Comparison of ENCODE assay signal across 20 cellular contexts in the genomic region with DNA sequence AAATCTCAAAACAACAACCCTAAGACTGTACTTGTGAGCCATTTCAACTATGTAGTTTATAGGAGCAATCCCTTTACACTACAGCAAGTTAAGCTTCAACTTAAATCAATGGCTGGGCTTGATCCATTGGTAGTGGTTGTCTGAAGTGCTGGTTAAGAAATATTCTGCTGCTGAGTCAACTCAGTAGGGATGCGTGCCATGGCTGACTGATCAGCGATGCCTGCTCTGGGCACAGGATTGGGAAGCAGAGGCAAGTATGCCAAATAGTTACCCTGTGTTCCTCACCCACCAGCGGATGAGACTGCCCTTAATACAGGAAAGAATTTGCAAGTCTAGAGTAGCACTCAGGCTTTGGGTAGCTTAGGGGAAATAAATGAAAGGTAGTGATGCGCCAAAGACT. TPM values are rescaled to one million over a fixed set of nuclear protein-coding genes. Genes with fewer than 3 reads are reported as not detected.
DNase-seq lines count a peak whose midpoint lies in the region; FAIRE-seq and TF ChIP-seq lines count a peak whose summit lies in the region.
"Had no signal": no experiment of that assay in that cellular context is flagged by ENCODE, and none has a peak within 500 bp of the region (broad histone marks: within the 10 kb centered on the region; RNA-seq: fewer than 3 reads in every experiment).

No MANE protein-coding gene starts in this region.

- H3K9me3 Mint-ChIP-seq in CD14-positive monocyte = no peaks in the 10 kb centered on the region
- H3K9me3 Mint-ChIP-seq: brain had no signal

- peaks cover 13% of the 10 kb centered on the region for H3K4me1 ChIP-seq in keratinocyte (ENCODE audit: control insufficient read depth, extremely low read depth, insufficient read depth, low read length)
- H3K4me1 ChIP-seq in vagina = no peaks in the 10 kb centered on the region
- H3K4me1 ChIP-seq: BLaER1 had no signal

- TF ChIP-seq POLR2A in vagina (IDR thresholded peaks at IDR 0.05) = no peak

- intact Hi-C loops in CD14-positive monocyte (cut with micrococcal nuclease) = no loop called here
- intact Hi-C loops in vagina (cut with DNase I) = no loop called here

- in situ Hi-C loops in astrocyte of the spinal cord (cut with HindIII; ENCODE audit: low sequenced_read_pairs) = no loop called here

- DNase-seq in AG09309 (ENCODE audit: low read depth) (peak; percentile 49), HK-2 (ENCODE audit: unreplicated experiment) (peak; percentile 76), astrocyte of the spinal cord (ENCODE audit: low read depth, low spot score) (peak; percentile 57), keratinocyte (ENCODE audit: low read depth, low spot score) (peak; percentile 15), CD14-positive monocyte (ENCODE audit: low spot score) (no peak), AML-193 (lab: John Stamatoyannopoulos, UW) (no peak), D721Med (ENCODE audit: insufficient read length, low spot score) (no peak), vagina (ENCODE audit: extremely low spot score in 2 of 2) (no peak)
- DNase-seq: activated CD8-positive, alpha-beta T cell treated with anti-CD3 and anti-CD28 coated beads, Interleukin-2, amount 10 ng/mL, durations not matched to agents 7 days and 5 days; activated effector memory CD4-positive, alpha-beta T cell treated with Interleukin-2 at 50 U/mL for 16 hours; DMS79 treated with DMSO at 0.1 percent for 48 hours; effector memory CD4-positive, alpha-beta T cell; head of caudate nucleus; left colon; NCI-H2171; substantia nigra had no signal

- H3K79me2 ChIP-seq in keratinocyte (ENCODE audit: control insufficient read depth, insufficient read depth, low read length) = no peaks in the 10 kb centered on the region

- dilution Hi-C loops in keratinocyte (cut with MboI; ENCODE audit: extremely low pct_ligation_motif_present, low sequenced_read_pairs) = no loop called here

- no peak for TF ChIP-seq CTCF in AG09309 (IDR thresholded peaks at IDR 0.05; ENCODE audit: control insufficient read depth, insufficient read depth, low read depth, low read length, missing control alignments)
- no peak for TF ChIP-seq CTCF in astrocyte of the spinal cord (IDR thresholded peaks at IDR 0.05; ENCODE audit: low read depth, low read length)
- no peak for TF ChIP-seq CTCF in keratinocyte (optimal IDR thresholded peaks at IDR 0.05 in 1 of 3, IDR thresholded peaks at IDR 0.05 in 1 of 3, conservative IDR thresholded peaks at IDR 0.05 in 1 of 3; ENCODE audit: extremely low read depth in 1 of 3, insufficient read depth in 2 of 3, low read length in 3 of 3)
- no peak for TF ChIP-seq CTCF in CD14-positive monocyte (IDR thresholded peaks at IDR 0.05)
- no peak for TF ChIP-seq CTCF in D721Med (IDR thresholded peaks at IDR 0.05; ENCODE audit: insufficient read depth, missing control alignments)
- TF ChIP-seq CTCF in vagina (IDR thresholded peaks at IDR 0.05) = no peak

- no peaks in the 10 kb centered on the region for H3K9me3 ChIP-seq in keratinocyte (ENCODE audit: control insufficient read depth, low read depth, low read length)
- no peaks in the 10 kb centered on the region for H3K9me3 ChIP-seq in vagina
- H3K9me3 ChIP-seq: BLaER1 had no signal

- H3K4me2 ChIP-seq in keratinocyte (ENCODE audit: control insufficient read depth, extremely low read depth, insufficient read depth, low read depth, low read length) = no peak overlapping the region
- H3K4me2 ChIP-seq: BLaER1 had no signal

- H3K27me3 Mint-ChIP-seq in CD14-positive monocyte (ENCODE audit: low read depth in 3 of 3) = peaks cover 0 to 3% (median 0%) of the 10 kb centered on the region in 3 donors
- H3K27me3 Mint-ChIP-seq: progenitor cell of endocrine pancreas had no signal

- no peaks in the 10 kb centered on the region for H4K20me1 ChIP-seq in keratinocyte (ENCODE audit: control insufficient read depth, extremely low read depth, insufficient read depth, low read length)
- H4K20me1 ChIP-seq: BLaER1 had no signal

- H3K4me3 ChIP-seq in AG09309 (ENCODE audit: control insufficient read depth, low read depth, low read length) (no peak overlapping the region), astrocyte of the spinal cord (ENCODE audit: low read depth, low read length) (no peak overlapping the region), keratinocyte (ENCODE audit: control insufficient read depth in 2 of 3, extremely low read depth in 1 of 3, insufficient read depth in 2 of 3, low read depth in 1 of 3, low read length in 3 of 3) (no peak overlapping the region), vagina (no peak overlapping the region)
- H3K4me3 ChIP-seq: BLaER1, GM12878 had no signal

- H3K4me3 Mint-ChIP-seq in CD14-positive monocyte = no peak overlapping the region
- H3K4me3 Mint-ChIP-seq: activated CD8-positive, alpha-beta T cell treated with anti-CD3 and anti-CD28 coated beads, Interleukin-2, amount 10 ng/mL, durations not matched to agents 7 days and 5 days; brain had no signal

- H3K4me1 Mint-ChIP-seq in CD14-positive monocyte = no peaks in the 10 kb centered on the region
- H3K4me1 Mint-ChIP-seq: brain had no signal

- no peaks in the 10 kb centered on the region for H3K9me1 ChIP-seq in keratinocyte (ENCODE audit: control insufficient read depth, extremely low read depth, insufficient read depth, low read length)

- H2AFZ ChIP-seq in keratinocyte (ENCODE audit: control insufficient read depth, low read length) = no peak overlapping the region

- H3K36me3 ChIP-seq in keratinocyte (ENCODE audit: control insufficient read depth in 2 of 2, extremely low read depth in 1 of 2, insufficient read depth in 2 of 2, low read length in 2 of 2) = peaks cover 0 to 2% of the 10 kb centered on the region in 2 experiments
- H3K36me3 ChIP-seq in vagina = peaks cover 0 to 5% of the 10 kb centered on the region in 2 donors

- H3K9ac ChIP-seq in keratinocyte (ENCODE audit: control insufficient read depth, extremely low read depth, insufficient read depth, low read length) = no peak overlapping the region
- H3K9ac ChIP-seq: BLaER1 had no signal

- no peak overlapping the region for H3K27ac Mint-ChIP-seq in CD14-positive monocyte
- H3K27ac Mint-ChIP-seq: activated CD8-positive, alpha-beta T cell treated with anti-CD3 and anti-CD28 coated beads, Interleukin-2, amount 10 ng/mL, durations not matched to agents 7 days and 5 days; brain; progenitor cell of endocrine pancreas had no signal

- peaks cover 25 to 33% of the 10 kb centered on the region in 2 donors for H3K36me3 Mint-ChIP-seq in CD14-positive monocyte
- H3K36me3 Mint-ChIP-seq: brain had no signal

- H3K27ac ChIP-seq in keratinocyte (ENCODE audit: control insufficient read depth, insufficient read depth, low read length) = no peak overlapping the region
- no peak overlapping the region for H3K27ac ChIP-seq in vagina
- H3K27ac ChIP-seq: BLaER1 had no signal

- FAIRE-seq in keratinocyte (lab: Jason Lieb, UNC) (peak; percentile 91), D721Med (lab: Jason Lieb, UNC) (no peak)
- FAIRE-seq: GM12878 had no signal

- H3K27me3 ChIP-seq in keratinocyte (ENCODE audit: control insufficient read depth, extremely low read depth, insufficient read depth, low read length) = no peaks in the 10 kb centered on the region
- no peaks in the 10 kb centered on the region for H3K27me3 ChIP-seq in vagina
- H3K27me3 ChIP-seq: BLaER1 had no signal

RNA-seq across cellular contexts. Expression of a gene that starts 41.5 kb away (rescaled TPM):
- polyA plus RNA-seq in keratinocyte (not detected in 3 replicates), CD14-positive monocyte (not detected)
- not detected for polyA plus RNA-seq in keratinocyte (2011; ENCODE audit: low read depth)
- polyA plus RNA-seq in keratinocyte (2011; cell fraction: cytosol; rRNA removed) = not detected in 2 replicates
- polyA plus RNA-seq in keratinocyte (2011; cell fraction: nucleus; rRNA removed) = not detected in 2 replicates
- 0.07 TPM in 1 of 2 replicates, not detected in the other for polyA plus RNA-seq in keratinocyte (2012; ENCODE audit: low replicate concordance)
- polyA minus RNA-seq in keratinocyte = not detected in 3 replicates
- polyA minus RNA-seq in keratinocyte (2011; cell fraction: cytosol; rRNA and poly(A)+ RNA removed) = not detected
- polyA minus RNA-seq in keratinocyte (2011; cell fraction: nucleus; rRNA and poly(A)+ RNA removed) = not detected in 2 replicates
- total RNA-seq in vagina = not detected
- total RNA-seq: activated CD8-positive, alpha-beta T cell treated with anti-CD3 and anti-CD28 coated beads, Interleukin-2, amount 10 ng/mL, durations not matched to agents 7 days and 5 days; left colon; progenitor cell of endocrine pancreas had no signal

RNA-seq across cellular contexts. Expression of a gene that starts 41.9 kb away (rescaled TPM):
- polyA plus RNA-seq in keratinocyte = 51.5 to 71.8 TPM (median 52.1 TPM) in 3 replicates
- 52.7 TPM for polyA plus RNA-seq in keratinocyte (2011; ENCODE audit: low read depth)
- 33.6 and 50.0 TPM in 2 replicates for polyA plus RNA-seq in keratinocyte (2011; cell fraction: cytosol; rRNA removed)
- polyA plus RNA-seq in keratinocyte (2011; cell fraction: nucleus; rRNA removed) = 111 and 144 TPM in 2 replicates
- 25.5 and 36.4 TPM in 2 replicates for polyA plus RNA-seq in keratinocyte (2012; ENCODE audit: low replicate concordance)
- polyA minus RNA-seq in keratinocyte = 28.5 to 38.0 TPM (median 29.0 TPM) in 3 replicates
- 42.2 TPM for polyA minus RNA-seq in keratinocyte (2011; cell fraction: cytosol; rRNA and poly(A)+ RNA removed)
- 16.0 and 31.1 TPM in 2 replicates for polyA minus RNA-seq in keratinocyte (2011; cell fraction: nucleus; rRNA and poly(A)+ RNA removed)
- polyA plus RNA-seq in CD14-positive monocyte = 10 to 100 TPM; 47.7 to 61.5 TPM
- total RNA-seq in vagina = 61.4 TPM

RNA-seq across cellular contexts. Expression of a gene that starts 45.5 kb away (rescaled TPM):
- 3.6 to 5.6 TPM (median 5.0 TPM) in 3 replicates for polyA plus RNA-seq in keratinocyte
- 0.77 TPM for polyA plus RNA-seq in keratinocyte (2011; ENCODE audit: low read depth)
- 3.2 and 5.6 TPM in 2 replicates for polyA plus RNA-seq in keratinocyte (2011; cell fraction: cytosol; rRNA removed)
- 4.1 TPM in 2 replicates for polyA plus RNA-seq in keratinocyte (2011; cell fraction: nucleus; rRNA removed)
- 1.8 and 3.4 TPM in 2 replicates for polyA plus RNA-seq in keratinocyte (2012; ENCODE audit: low replicate concordance)
- polyA minus RNA-seq in keratinocyte = 2.8 to 6.0 TPM (median 4.3 TPM) in 3 replicates
- 3.8 TPM for polyA minus RNA-seq in keratinocyte (2011; cell fraction: cytosol; rRNA and poly(A)+ RNA removed)
- 2.1 and 4.9 TPM in 2 replicates for polyA minus RNA-seq in keratinocyte (2011; cell fraction: nucleus; rRNA and poly(A)+ RNA removed)
- polyA plus RNA-seq in CD14-positive monocyte = 1 to 10 TPM; 1.6 to 3.5 TPM
- 14.2 TPM for total RNA-seq in vagina

Comparison
In these comparisons a context has a peak if more than half of its experiments do, and no peak if none do; other contexts are left out.
1. DNase-seq: peak in AG09309 (single experiment), HK-2 (single experiment), astrocyte of the spinal cord (single experiment) and keratinocyte (single experiment); none in CD14-positive monocyte (single experiment), AML-193 (0 of 2), D721Med (single experiment) and vagina (0 of 2).